Comparison of ENCODE assay signal across 8 cellular contexts in the genomic region with DNA sequence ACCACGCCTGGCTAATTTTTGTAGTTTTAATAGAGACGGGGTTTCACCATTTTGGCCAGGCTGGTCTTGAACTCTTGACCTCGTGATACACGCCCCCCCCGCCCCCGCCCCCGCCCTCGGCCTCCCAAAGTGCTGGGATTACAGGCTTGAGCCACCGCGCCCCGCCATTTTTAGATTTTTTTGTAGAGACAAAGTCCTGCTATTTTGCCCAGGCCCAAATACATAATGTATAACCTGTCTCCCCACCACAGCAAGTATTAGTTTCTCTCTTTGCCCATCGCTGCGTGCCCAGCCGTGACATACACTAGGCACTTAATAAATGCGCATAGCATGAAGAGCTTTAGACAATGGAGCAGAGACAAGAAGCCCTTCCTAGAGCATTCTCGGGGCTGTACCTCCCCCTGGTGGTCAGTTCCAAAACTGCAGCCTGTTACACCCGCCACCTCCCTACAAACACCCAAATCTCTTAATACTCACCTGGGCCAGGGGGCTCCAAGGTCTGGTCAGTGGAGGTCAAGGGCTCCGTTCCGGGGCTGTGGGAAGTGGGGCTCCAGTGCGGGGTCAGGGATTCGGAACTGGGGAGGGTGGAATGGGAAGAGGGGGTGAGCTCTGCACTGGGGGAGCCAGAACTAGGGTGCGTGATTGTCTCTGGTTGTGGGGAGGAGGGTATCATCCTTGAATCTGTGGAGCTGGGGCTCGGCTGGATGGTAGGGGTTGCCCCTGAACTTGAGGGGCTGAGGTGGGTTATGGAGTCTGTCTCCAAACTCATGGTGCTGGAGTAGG. TPM values are rescaled to one million over a fixed set of nuclear protein-coding genes. Genes with fewer than 3 reads are reported as not detected.
DNase-seq lines count a peak whose midpoint lies in the region; ATAC-seq and TF ChIP-seq lines count a peak whose summit lies in the region.

No MANE protein-coding gene starts in this region.

- no peaks in the 10 kb centered on the region for H4K20me1 ChIP-seq in MM.1S (ENCODE audit: insufficient read depth, low read length)

- no peak overlapping the region for H3K9ac ChIP-seq in MM.1S (ENCODE audit: low read length)

- H3K4me3 ChIP-seq in MM.1S (ENCODE audit: low read length) (no peak overlapping the region), cardiac muscle cell (no peak overlapping the region), prostate gland (no peak overlapping the region), aorta (ENCODE audit: low read length in 2 of 2) (no peak overlapping the region)

- TF ChIP-seq CTCF in MM.1S (IDR thresholded peaks at IDR 0.05; ENCODE audit: low read length) (peak; percentile 93), cardiac muscle cell (IDR thresholded peaks at IDR 0.05; ENCODE audit: low read depth, low read length) (peak; percentile 91), prostate gland (IDR thresholded peaks at IDR 0.05) (peak; percentile 90 to 96 (median 95))

- H3K9me2 ChIP-seq in MM.1S (replicated peaks; ENCODE audit: insufficient read depth, low read length) = no peaks in the 10 kb centered on the region

- H3F3A ChIP-seq in MM.1S (ENCODE audit: insufficient read depth, low read length) = no peaks in the 10 kb centered on the region

- H3K27ac ChIP-seq in MM.1S (ENCODE audit: low read length) = no peak overlapping the region
- no peak overlapping the region for H3K27ac ChIP-seq in cardiac muscle cell
- H3K27ac ChIP-seq in prostate gland = no peak overlapping the region
- no peak overlapping the region for H3K27ac ChIP-seq in aorta (ENCODE audit: low read depth in 1 of 2, low read length in 2 of 2)

- no peak overlapping the region for H2AFZ ChIP-seq in MM.1S (ENCODE audit: low read length)

- H3K79me2 ChIP-seq in MM.1S (ENCODE audit: low read length) = no peaks in the 10 kb centered on the region

- no peaks in the 10 kb centered on the region for H3K9me3 ChIP-seq in MM.1S (replicated peaks; ENCODE audit: insufficient read depth, low read length)
- H3K9me3 ChIP-seq in cardiac muscle cell (ENCODE audit: low read depth) = no peaks in the 10 kb centered on the region
- no peaks in the 10 kb centered on the region for H3K9me3 ChIP-seq in prostate gland
- H3K9me3 ChIP-seq in aorta (ENCODE audit: control insufficient read depth, low read length) = no peaks in the 10 kb centered on the region

- H3K27me3 ChIP-seq in MM.1S (replicated peaks; ENCODE audit: insufficient read depth, low read length) (peaks cover 76% of the 10 kb centered on the region), cardiac muscle cell (peaks cover 22% of the 10 kb centered on the region), prostate gland (replicated peaks; ENCODE audit: insufficient read depth) (no peaks in the 10 kb centered on the region), aorta (ENCODE audit: control insufficient read depth in 1 of 2, insufficient read depth in 2 of 2, low read length in 1 of 2) (no peaks in the 10 kb centered on the region)

- no peak overlapping the region for H3K4me2 ChIP-seq in MM.1S (ENCODE audit: low read depth, low read length)

- peak; percentile 70 for DNase-seq in EH (ENCODE audit: low read depth)
- peak; percentile 67 for DNase-seq in MM.1S
- peak; percentile 78 for DNase-seq in activated naive CD4-positive, alpha-beta T cell treated with anti-CD3 and anti-CD28 coated beads, Interleukin-2, amount 50 U/mL, for 16 hours
- peak; percentile 73 to 76 for DNase-seq in cardiac muscle cell (ENCODE audit: low read depth in 1 of 2, low spot score in 1 of 2)
- peak; percentile 57 for DNase-seq in prostate gland (ENCODE audit: low spot score)
- DNase-seq in aorta = peak; percentile 76 to 91

- WGBS in prostate gland = 24% methylated on average over 23 of the region's 23 CpGs
- 20% methylated on average over 23 of the region's 23 CpGs for WGBS in aorta, 2 donors

- no peak for TF ChIP-seq POLR2A in prostate gland (IDR thresholded peaks at IDR 0.05)

- H3K4me1 ChIP-seq in MM.1S (ENCODE audit: low read length) (peaks cover 12% of the 10 kb centered on the region; the same call in 1 of the 2 replicates), cardiac muscle cell (ENCODE audit: low read depth) (peaks cover 5% of the 10 kb centered on the region), prostate gland (replicated peaks) (no peaks in the 10 kb centered on the region), aorta (ENCODE audit: control insufficient read depth in 1 of 2, insufficient read depth in 2 of 2, low read length in 2 of 2) (no peaks in the 10 kb centered on the region)

- peak; percentile 82 for ATAC-seq in SK-N-SH treated with all-trans-retinoic acid at 6 μM for 48 hours
- ATAC-seq in aorta (ENCODE audit: low FRiP score) = peak; percentile 80
- ATAC-seq in HG02885 (IDR thresholded peaks at IDR 0.05; ENCODE audit: poor library complexity, unreplicated experiment) = no peak

- intact Hi-C loops in prostate gland (cut with DNase I) (loop anchor here (5.0 kb wide), 2 partner anchors 59 to 139 kb away; a partner anchor contains a TSS), aorta (cut with DNase I) (loop anchor here (5.0 to 10.0 kb wide), 3 partner anchors 44 to 163 kb away; a partner anchor contains a TSS)

- no peaks in the 10 kb centered on the region for H3K36me3 ChIP-seq in MM.1S (replicated peaks; ENCODE audit: insufficient read depth, low read length)
- H3K36me3 ChIP-seq in cardiac muscle cell = no peaks in the 10 kb centered on the region
- H3K36me3 ChIP-seq in prostate gland = no peaks in the 10 kb centered on the region
- no peaks in the 10 kb centered on the region for H3K36me3 ChIP-seq in aorta (ENCODE audit: control insufficient read depth in 1 of 2, insufficient read depth in 2 of 2, low read length in 1 of 2)

TF ChIP-seq in SK-N-SH treated with all-trans-retinoic acid at 6 μM for 48 hours, 23 proteins besides CTCF, POLR2A, EP300 and RAD21 (continues in another document):
- no peak for TF ChIP-seq ZFP3 (CRISPR knock-in tag; IDR thresholded peaks at IDR 0.05)
- no peak for TF ChIP-seq ZNF8 (CRISPR knock-in tag; IDR thresholded peaks at IDR 0.05)
- no peak for TF ChIP-seq ESRRG (CRISPR knock-in tag; IDR thresholded peaks at IDR 0.05)
- TF ChIP-seq ZC3H10 (CRISPR knock-in tag; IDR thresholded peaks at IDR 0.05) = no peak
- no peak for TF ChIP-seq ZNF565 (CRISPR knock-in tag; conservative IDR thresholded peaks at IDR 0.05; ENCODE audit: low read depth)
- no peak for TF ChIP-seq CSDC2 (CRISPR knock-in tag; IDR thresholded peaks at IDR 0.05)
- TF ChIP-seq RARB (CRISPR knock-in tag; IDR thresholded peaks at IDR 0.05) = no peak
- TF ChIP-seq ISL1 (CRISPR knock-in tag; IDR thresholded peaks at IDR 0.05) = no peak
- TF ChIP-seq, protein P1, sequence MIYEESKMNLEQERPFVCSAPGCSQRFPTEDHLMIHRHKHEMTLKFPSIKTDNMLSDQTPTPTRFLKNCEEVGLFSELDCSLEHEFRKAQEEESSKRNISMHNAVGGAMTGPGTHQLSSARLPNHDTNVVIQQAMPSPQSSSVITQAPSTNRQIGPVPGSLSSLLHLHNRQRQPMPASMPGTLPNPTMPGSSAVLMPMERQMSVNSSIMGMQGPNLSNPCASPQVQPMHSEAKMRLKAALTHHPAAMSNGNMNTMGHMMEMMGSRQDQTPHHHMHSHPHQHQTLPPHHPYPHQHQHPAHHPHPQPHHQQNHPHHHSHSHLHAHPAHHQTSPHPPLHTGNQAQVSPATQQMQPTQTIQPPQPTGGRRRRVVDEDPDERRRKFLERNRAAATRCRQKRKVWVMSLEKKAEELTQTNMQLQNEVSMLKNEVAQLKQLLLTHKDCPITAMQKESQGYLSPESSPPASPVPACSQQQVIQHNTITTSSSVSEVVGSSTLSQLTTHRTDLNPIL (CRISPR knock-in tag; IDR thresholded peaks at IDR 0.05; ENCODE audit: low read depth) = no peak
- TF ChIP-seq GLIS3 (CRISPR knock-in tag; IDR thresholded peaks at IDR 0.05) = no peak
- TF ChIP-seq, protein P2, sequence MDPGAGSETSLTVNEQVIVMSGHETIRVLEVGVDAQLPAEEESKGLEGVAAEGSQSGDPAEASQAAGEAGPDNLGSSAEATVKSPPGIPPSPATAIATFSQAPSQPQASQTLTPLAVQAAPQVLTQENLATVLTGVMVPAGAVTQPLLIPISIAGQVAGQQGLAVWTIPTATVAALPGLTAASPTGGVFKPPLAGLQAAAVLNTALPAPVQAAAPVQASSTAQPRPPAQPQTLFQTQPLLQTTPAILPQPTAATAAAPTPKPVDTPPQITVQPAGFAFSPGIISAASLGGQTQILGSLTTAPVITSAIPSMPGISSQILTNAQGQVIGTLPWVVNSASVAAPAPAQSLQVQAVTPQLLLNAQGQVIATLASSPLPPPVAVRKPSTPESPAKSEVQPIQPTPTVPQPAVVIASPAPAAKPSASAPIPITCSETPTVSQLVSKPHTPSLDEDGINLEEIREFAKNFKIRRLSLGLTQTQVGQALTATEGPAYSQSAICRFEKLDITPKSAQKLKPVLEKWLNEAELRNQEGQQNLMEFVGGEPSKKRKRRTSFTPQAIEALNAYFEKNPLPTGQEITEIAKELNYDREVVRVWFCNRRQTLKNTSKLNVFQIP (CRISPR knock-in tag; IDR thresholded peaks at IDR 0.05; ENCODE audit: borderline replicate concordance, low read depth) = no peak
- no peak for TF ChIP-seq TCF4 (CRISPR knock-in tag; IDR thresholded peaks at IDR 0.05; ENCODE audit: borderline replicate concordance)
- TF ChIP-seq ZFP30 (CRISPR knock-in tag; IDR thresholded peaks at IDR 0.05) = no peak

RNA-seq across cellular contexts. Expression of a gene that starts 22.5 kb away (rescaled TPM):
- total RNA-seq in cardiac muscle cell (2.3 and 3.2 TPM in 2 replicates), prostate gland (10 to 100 TPM in 1 of 2 donors, 1 to 10 TPM in 1; 4.1 to 19.5 TPM), aorta (10 to 100 TPM in 1 of 2 donors, 1 to 10 TPM in 1; 8.1 to 12.2 TPM)
- polyA plus RNA-seq in cardiac muscle cell (0.38 and 0.72 TPM in 2 replicates), aorta (10 to 100 TPM in 1 of 2 donors, 1 to 10 TPM in 1; 4.5 to 20.7 TPM)

RNA-seq across cellular contexts. Expression of a gene that starts 25.5 kb away (rescaled TPM):
- total RNA-seq in cardiac muscle cell = 0.67 and 8.3 TPM in 2 replicates
- polyA plus RNA-seq in cardiac muscle cell = 1.1 TPM in 2 replicates
- total RNA-seq in prostate gland = 1 to 10 TPM in 1 of 2 donors, under 1 TPM in 1; 0.27 to 1.6 TPM
- total RNA-seq in aorta = 1 to 10 TPM; 1.7 to 2.3 TPM
- polyA plus RNA-seq in aorta = under 1 TPM; 0.03 to 0.25 TPM

RNA-seq across cellular contexts. Expression of a gene that starts 29.6 kb away (rescaled TPM):
- total RNA-seq in cardiac muscle cell = 430 and 496 TPM in 2 replicates
- polyA plus RNA-seq in cardiac muscle cell = 262 and 265 TPM in 2 replicates
- total RNA-seq in prostate gland = 100 to 1,000 TPM; 521 to 844 TPM
- total RNA-seq in aorta = 100 to 1,000 TPM; 214 to 492 TPM
- polyA plus RNA-seq in aorta = 100 to 1,000 TPM in 1 of 2 donors, 10 to 100 TPM in 1; 62.6 to 161 TPM

RNA-seq across cellular contexts. Expression of a gene that starts 47.9 kb away (rescaled TPM):
- total RNA-seq in cardiac muscle cell (11.3 and 13.0 TPM in 2 replicates), prostate gland (1 to 10 TPM; 2.5 to 6.0 TPM), aorta (1 to 10 TPM; 3.4 to 3.8 TPM)
- polyA plus RNA-seq in cardiac muscle cell (12.5 and 15.3 TPM in 2 replicates), aorta (1 to 10 TPM; 2.1 to 2.6 TPM)

RNA-seq across cellular contexts. Expression of a gene that starts 58.8 kb away (rescaled TPM):
- total RNA-seq in cardiac muscle cell = 38.2 and 74.5 TPM in 2 replicates
- 25.5 and 51.7 TPM in 2 replicates for polyA plus RNA-seq in cardiac muscle cell
- total RNA-seq in prostate gland = 10 to 100 TPM in 1 of 2 donors, 1 to 10 TPM in 1; 8.5 to 21.1 TPM
- total RNA-seq in aorta = 1 to 10 TPM; 5.7 to 6.2 TPM
- 10 to 100 TPM in 1 of 2 donors, 1 to 10 TPM in 1; 6.1 to 12.2 TPM for polyA plus RNA-seq in aorta
